In genomic region chr6:111482236-111482958, GRCh38 we compare ENCODE assay signal across 8 cellular contexts. TPM values are rescaled to one million over a fixed set of nuclear protein-coding genes. Genes with fewer than 3 reads are reported as not detected.
DNase-seq lines count a peak whose midpoint lies in the region; ATAC-seq and TF ChIP-seq lines count a peak whose summit lies in the region.

No MANE protein-coding gene starts in this region.

- H3K27ac ChIP-seq in BLaER1 treated with 17β-estradiol and CSF1 and Interleukin-3, amounts not matched to agents 10 nM and 100 nM: peak overlapping the region; percentile 93 to 98 (median 97)
- H3K27ac ChIP-seq in heart right ventricle: peak overlapping the region; percentile 95 to 100 (median 99)

- peak overlapping the region; percentile 98 for H3K27ac Mint-ChIP-seq in activated naive CD8-positive, alpha-beta T cell treated with anti-CD3 and anti-CD28 coated beads for 36 hours

- DNase-seq in SK-N-DZ (ENCODE audit: low spot score) (peak; percentile 58), heart right ventricle (peak; percentile 43 to 55), pons (ENCODE audit: low spot score) (peak; percentile 69)
- peak; percentile 44 for DNase-seq in activated naive CD8-positive, alpha-beta T cell treated with anti-CD3 and anti-CD28 coated beads for 36 hours

- peaks cover 25% of the 10 kb centered on the region for H3K36me3 Mint-ChIP-seq in activated naive CD8-positive, alpha-beta T cell treated with anti-CD3 and anti-CD28 coated beads for 36 hours

- peak; percentile 25 for ATAC-seq in GM19324 (IDR thresholded peaks at IDR 0.05; ENCODE audit: low FRiP score, unreplicated experiment)
- peak; percentile 19 for ATAC-seq in HG03457 (IDR thresholded peaks at IDR 0.05; ENCODE audit: unreplicated experiment)
- ATAC-seq in heart right ventricle: peak; percentile 10 to 38 (median 21)
- no peak for ATAC-seq in GM18873 (IDR thresholded peaks at IDR 0.05; ENCODE audit: low FRiP score, unreplicated experiment)

- peak in 1 of 9 donors; percentile 8 for TF ChIP-seq CTCF in heart right ventricle (IDR thresholded peaks at IDR 0.05)

- peaks cover 0 to 6% (median 0%) of the 10 kb centered on the region in 11 experiments; a peak in 2 of 22 replicates for H3K9me3 ChIP-seq in BLaER1 treated with 17β-estradiol and CSF1 and Interleukin-3, amounts not matched to agents 10 nM and 100 nM (replicated peaks in 1 of 11)
- no peaks in the 10 kb centered on the region for H3K9me3 ChIP-seq in heart right ventricle

- H3K27me3 ChIP-seq in BLaER1 treated with 17β-estradiol and CSF1 and Interleukin-3, amounts not matched to agents 10 nM and 100 nM: no peaks in the 10 kb centered on the region
- H3K27me3 ChIP-seq in heart right ventricle: no peaks in the 10 kb centered on the region

- peak overlapping the region; percentile 73 to 95 (median 87) for H3K4me2 ChIP-seq in BLaER1 treated with 17β-estradiol and CSF1 and Interleukin-3, amounts not matched to agents 10 nM and 100 nM

- H3K4me1 Mint-ChIP-seq in activated naive CD8-positive, alpha-beta T cell treated with anti-CD3 and anti-CD28 coated beads for 36 hours: peaks cover 36% of the 10 kb centered on the region

- peaks cover 42 to 71% (median 64%) of the 10 kb centered on the region in 10 experiments for H3K4me1 ChIP-seq in BLaER1 treated with 17β-estradiol and CSF1 and Interleukin-3, amounts not matched to agents 10 nM and 100 nM
- H3K4me1 ChIP-seq in heart right ventricle: peaks cover 0 to 67% (median 57%) of the 10 kb centered on the region in 9 donors

- H3K4me3 ChIP-seq in BLaER1 treated with 17β-estradiol and CSF1 and Interleukin-3, amounts not matched to agents 10 nM and 100 nM: peak overlapping the region; percentile 78 to 96 (median 92)
- H3K4me3 ChIP-seq in heart right ventricle: peak overlapping the region; percentile 76 to 95 (median 89)

- H3K9me3 Mint-ChIP-seq in activated naive CD8-positive, alpha-beta T cell treated with anti-CD3 and anti-CD28 coated beads for 36 hours: peaks cover 2% of the 10 kb centered on the region

- no peaks in the 10 kb centered on the region for H3K27me3 Mint-ChIP-seq in activated naive CD8-positive, alpha-beta T cell treated with anti-CD3 and anti-CD28 coated beads for 36 hours

- H3K36me3 ChIP-seq in BLaER1 treated with 17β-estradiol and CSF1 and Interleukin-3, amounts not matched to agents 10 nM and 100 nM: peaks cover 0 to 16% (median 10%) of the 10 kb centered on the region in 11 experiments; a peak in 7 of 22 replicates
- peaks cover 0 to under 1% (median 0%) of the 10 kb centered on the region in 9 donors for H3K36me3 ChIP-seq in heart right ventricle

- H4K20me1 ChIP-seq in BLaER1 treated with 17β-estradiol and CSF1 and Interleukin-3, amounts not matched to agents 10 nM and 100 nM: peaks cover 3 to 46% (median 24%) of the 10 kb centered on the region in 11 experiments; a peak in 15 of 22 replicates

- intact Hi-C loops in heart right ventricle (cut with DNase I): loop anchor here in 7 of 10 donors (1.0 to 10.0 kb wide), 15 partner anchors 70 to 228 kb away; partner anchors contain the start of gene TRAF3IP2 (in 4 of the 7)

- H3K9ac ChIP-seq in BLaER1 treated with 17β-estradiol and CSF1 and Interleukin-3, amounts not matched to agents 10 nM and 100 nM: peak overlapping the region; percentile 89 to 98 (median 96)

- H3K4me3 Mint-ChIP-seq in activated naive CD8-positive, alpha-beta T cell treated with anti-CD3 and anti-CD28 coated beads for 36 hours: peak overlapping the region; percentile 97

- 0 to 1% methylated on average over 58 to 85 of the region's 85 CpGs for WGBS in heart right ventricle, 2 donors

RNA-seq across cellular contexts. Expression of gene REV3L, which starts 0.6 kb away (rescaled TPM):
- polyA plus RNA-seq in SK-N-DZ (2014; cell fraction: cytosol; rRNA removed): 10.8 and 13.9 TPM in 2 replicates
- 12.1 and 26.1 TPM in 2 replicates for polyA plus RNA-seq in SK-N-DZ (2014; cell fraction: nucleus; rRNA removed)
- 10 to 100 TPM; 17.0 TPM for total RNA-seq in activated naive CD8-positive, alpha-beta T cell treated with anti-CD3 and anti-CD28 coated beads for 36 hours
- total RNA-seq in heart right ventricle: 10 to 100 TPM; 11.5 to 23.9 (median 13.9) TPM
- 10 to 100 TPM in 1 of 2 donors, 1 to 10 TPM in 1; 5.6 to 25.8 TPM for polyA plus RNA-seq in heart right ventricle
